Comparison of ENCODE assay signal across 32 cellular contexts in genomic region chr7:108314049-108314448, GRCh38.
DNase-seq lines count a peak whose midpoint lies in the region; ATAC-seq, FAIRE-seq and TF ChIP-seq lines count a peak whose summit lies in the region.
"Had no signal": no experiment of that assay in that cellular context is flagged by ENCODE, and none has a peak within 500 bp of the region (broad histone marks: within the 10 kb centered on the region; RNA-seq: fewer than 3 reads in every experiment).

No MANE protein-coding gene starts in this region.

- BruUV-seq in IMR-90 (replicated peaks; lab: Mats Ljungman, UMichigan) (no TSS peak), K562 (replicated peaks; lab: Mats Ljungman, UMichigan) (no TSS peak)

- no peak overlapping the region for H3K14ac ChIP-seq in IMR-90 (replicated peaks; ENCODE audit: low read depth, low read length)

- H2AK9ac ChIP-seq in IMR-90 (replicated peaks; ENCODE audit: low read depth, low read length, poor library complexity): no peak overlapping the region

- H2BK20ac ChIP-seq in IMR-90 (ENCODE audit: low read depth, low read length): no peak overlapping the region

- FAIRE-seq in A549 (lab: Jason Lieb, UNC) (no peak), K562 (lab: Jason Lieb, UNC) (no peak)
- FAIRE-seq: A204.1, D721Med had no signal

- dilution Hi-C loops in IMR-90 (cut with HindIII; ENCODE audit: low sequenced_read_pairs, unreplicated experiment): no loop called here

- H3K9ac ChIP-seq in IMR-90 (ENCODE audit: low read depth, low read length): no peak overlapping the region
- H3K9ac ChIP-seq in K562 (ENCODE audit: insufficient read depth in 1 of 2, low read depth in 2 of 2, low read length in 2 of 2): no peak overlapping the region
- H3K9ac ChIP-seq: BLaER1; BLaER1 treated with 17β-estradiol and CSF1 and Interleukin-3, amounts not matched to agents 10 nM and 100 nM had no signal

- CTCF ChIA-PET in A549 (lab: Yijun Ruan, JAX): no interaction called here
- CTCF ChIA-PET in IMR-90 (lab: Yijun Ruan, JAX): no interaction called here
- CTCF ChIA-PET in K562 (lab: Yijun Ruan, JAX; ENCODE audit: low intra/inter-chr PET ratio): no interaction called here

- in situ Hi-C loops in IMR-90 (cut with MboI; ENCODE audit: low sequenced_read_pairs): no loop called here
- in situ Hi-C loops in K562 (cut with MboI): no loop called here

- DNase-seq in A549 (ENCODE audit: low read depth in 1 of 2, low spot score in 1 of 2): no peak
- DNase-seq in IMR-90: no peak
- no peak for DNase-seq in K562 (ENCODE audit: extremely low read depth in 1 of 4, low spot score in 3 of 4)
- DNase-seq in stimulated activated CD4-positive, alpha-beta T cell treated with anti-CD3 and anti-CD28 coated beads, Interleukin-2, amount 100 ng/mL, for 48 hours: no peak
- DNase-seq in T1000 (lab: John Stamatoyannopoulos, UW): no peak
- DNase-seq in NCI-H187 (lab: John Stamatoyannopoulos, UW): no peak
- DNase-seq: 8988T; ACHN; AML-193; BE2C; C1 segment of cervical spinal cord; Caco-2; Calu3; CD4-positive, alpha-beta memory T cell; CD4-positive, alpha-beta T cell; CD4-positive, CD25-positive, alpha-beta regulatory T cell; CD8-positive, alpha-beta memory T cell; CD8-positive, alpha-beta T cell; COR-L47; DMS 273 treated with DMSO at 0.1 percent for 48 hours; DMS153; DMS53; DMS79; DMS79 treated with DMSO at 0.1 percent for 48 hours; DND-41; EL had no signal

- H4K8ac ChIP-seq in IMR-90 (ENCODE audit: low read depth in 2 of 2, low read length in 2 of 2): no peak overlapping the region

- H3K9me1 ChIP-seq in IMR-90 (ENCODE audit: insufficient read depth, low read length): no peaks in the 10 kb centered on the region
- H3K9me1 ChIP-seq in K562 (ENCODE audit: control insufficient read depth, insufficient read depth, low read length): no peaks in the 10 kb centered on the region

- no peak overlapping the region for H2BK15ac ChIP-seq in IMR-90 (ENCODE audit: low read depth, low read length)

- no peak overlapping the region for H3K4me2 ChIP-seq in A549
- H3K4me2 ChIP-seq in IMR-90 (ENCODE audit: low read depth, low read length): no peak overlapping the region
- H3K4me2 ChIP-seq in K562 (ENCODE audit: insufficient read depth, low read length): no peak overlapping the region
- H3K4me2 ChIP-seq: BLaER1 had no signal

- H4K5ac ChIP-seq in IMR-90 (ENCODE audit: low read depth, low read length): no peak overlapping the region

- H3K9me3 ChIP-seq in A549 (no peaks in the 10 kb centered on the region), IMR-90 (ENCODE audit: control insufficient read depth, insufficient read depth, low read length) (no peaks in the 10 kb centered on the region), K562 (replicated peaks; ENCODE audit: control insufficient read depth, insufficient read depth, low read depth, low read length) (no peaks in the 10 kb centered on the region)
- H3K9me3 ChIP-seq: BE2C, BLaER1, Caco-2 had no signal

- H3K27me3 ChIP-seq in IMR-90 (ENCODE audit: control insufficient read depth, insufficient read depth, low read length): no peaks in the 10 kb centered on the region
- H3K27me3 ChIP-seq in K562 (ENCODE audit: control insufficient read depth in 2 of 2, insufficient read depth in 2 of 2, low read length in 2 of 2): no peaks in the 10 kb centered on the region
- H3K27me3 ChIP-seq: BE2C; BLaER1; BLaER1 treated with 17β-estradiol and CSF1 and Interleukin-3, amounts not matched to agents 10 nM and 100 nM had no signal

- H3K56ac ChIP-seq in IMR-90 (ENCODE audit: extremely low read depth, insufficient read depth, low read length): no peak overlapping the region

- POLR2A ChIA-PET in A549 (lab: Yijun Ruan, JAX) (no interaction called here), IMR-90 (lab: Charles Lee; ENCODE audit: unreplicated experiment) (no interaction called here), K562 (lab: Yijun Ruan, JAX) (no interaction called here)

- H3K79me2 ChIP-seq in K562 (ENCODE audit: control insufficient read depth, insufficient read depth, low read length): no peaks in the 10 kb centered on the region

- H4K20me1 ChIP-seq in IMR-90 (ENCODE audit: insufficient read depth, low read length) (no peaks in the 10 kb centered on the region), K562 (replicated peaks; ENCODE audit: control insufficient read depth, insufficient read depth, low read length) (no peaks in the 10 kb centered on the region)
- H4K20me1 ChIP-seq: BLaER1; BLaER1 treated with 17β-estradiol and CSF1 and Interleukin-3, amounts not matched to agents 10 nM and 100 nM had no signal

- 92% methylated on average over 2 of the region's 2 CpGs for WGBS in A549 (ENCODE audit: missing lambda C conversion rate)
- WGBS in IMR-90 (ENCODE audit: extremely low coverage in 2 of 2, insufficient read length in 1 of 2), 2 experiments: no CpG with 5 or more reads among the region's 2 CpGs
- 6% methylated on average over 2 of the region's 2 CpGs for WGBS in K562 (ENCODE audit: insufficient coverage, low coverage, missing lambda C conversion rate)

- TF ChIP-seq RAD21 in A549 (conservative IDR thresholded peaks at IDR 0.05 in 1 of 2, IDR thresholded peaks at IDR 0.05 in 1 of 2): no peak
- TF ChIP-seq RAD21 in IMR-90 (IDR thresholded peaks at IDR 0.05; ENCODE audit: low read length): no peak
- TF ChIP-seq RAD21 in K562 (CRISPR knock-in tag; conservative IDR thresholded peaks at IDR 0.05 in 1 of 2, IDR thresholded peaks at IDR 0.05 in 1 of 2): no peak

- H2AK5ac ChIP-seq in IMR-90 (ENCODE audit: low read depth, low read length): no peak overlapping the region

- no peak overlapping the region for H3K4me3 ChIP-seq in A549
- H3K4me3 ChIP-seq in IMR-90 (ENCODE audit: insufficient read depth, low read depth, low read length): no peak overlapping the region
- H3K4me3 ChIP-seq in K562: no peak overlapping the region
- H3K4me3 ChIP-seq: BLaER1; BLaER1 treated with 17β-estradiol and CSF1 and Interleukin-3, amounts not matched to agents 10 nM and 100 nM had no signal

- H3K18ac ChIP-seq in IMR-90 (ENCODE audit: low read depth, low read length): no peak overlapping the region

- TF ChIP-seq CTCF in A549 (IDR thresholded peaks at IDR 0.05): no peak
- TF ChIP-seq CTCF in IMR-90 (conservative IDR thresholded peaks at IDR 0.05; ENCODE audit: low read depth, low read length): no peak
- no peak for TF ChIP-seq CTCF in K562 (IDR thresholded peaks at IDR 0.05 in 2 of 3, conservative IDR thresholded peaks at IDR 0.05 in 1 of 3; ENCODE audit: insufficient read depth in 2 of 3, low read depth in 1 of 3, low read length in 3 of 3)

- no peak overlapping the region for H4K91ac ChIP-seq in IMR-90 (ENCODE audit: insufficient read depth, low read depth, low read length)

- H3K23ac ChIP-seq in IMR-90 (ENCODE audit: low read depth, low read length): no peak overlapping the region

- TF ChIP-seq POLR2A in A549 (IDR thresholded peaks at IDR 0.05; ENCODE audit: low read length) (no peak), IMR-90 (IDR thresholded peaks at IDR 0.05; ENCODE audit: low read depth, low read length) (no peak), K562 (conservative IDR thresholded peaks at IDR 0.05) (no peak)

- no peak overlapping the region for H2BK120ac ChIP-seq in IMR-90 (ENCODE audit: low read depth, low read length)

- H2BK5ac ChIP-seq in IMR-90 (ENCODE audit: low read depth, low read length, poor library complexity, severe bottlenecking): no peak overlapping the region

- no peak for ATAC-seq in A549
- ATAC-seq in IMR-90 (ENCODE audit: low read depth): no peak
- no peak for ATAC-seq in K562
- ATAC-seq: CD8-positive, alpha-beta T cell had no signal

- H3K79me1 ChIP-seq in IMR-90 (ENCODE audit: low read depth in 1 of 2, low read length in 2 of 2): no peaks in the 10 kb centered on the region

- H3K36me3 ChIP-seq in IMR-90 (ENCODE audit: control insufficient read depth, insufficient read depth, low read length) (no peaks in the 10 kb centered on the region), K562 (ENCODE audit: control insufficient read depth, insufficient read depth, low read length) (no peaks in the 10 kb centered on the region)
- H3K36me3 ChIP-seq: BLaER1; BLaER1 treated with 17β-estradiol and CSF1 and Interleukin-3, amounts not matched to agents 10 nM and 100 nM had no signal

- H3K27ac ChIP-seq in A549 (no peak overlapping the region), IMR-90 (ENCODE audit: insufficient read depth, low read length) (no peak overlapping the region), K562 (ENCODE audit: extremely low read depth, low read depth, low read length) (no peak overlapping the region)
- H3K27ac ChIP-seq: 22Rv1; BLaER1; BLaER1 treated with 17β-estradiol and CSF1 and Interleukin-3, amounts not matched to agents 10 nM and 100 nM; C4-2B had no signal

- H3K4me1 ChIP-seq in A549 (peaks cover 39% of the 10 kb centered on the region), IMR-90 (ENCODE audit: control insufficient read depth, insufficient read depth, low read length) (no peaks in the 10 kb centered on the region), K562 (replicated peaks in 1 of 2; ENCODE audit: control insufficient read depth in 2 of 2, insufficient read depth in 2 of 2, low read length in 2 of 2) (no peaks in the 10 kb centered on the region)
- H3K4me1 ChIP-seq: BLaER1, Caco-2 had no signal

- no peak overlapping the region for H3K4ac ChIP-seq in IMR-90 (ENCODE audit: low read depth, low read length)

- intact Hi-C loops in IMR-90 (cut with micrococcal nuclease): no loop called here
- intact Hi-C loops in K562 (cut with micrococcal nuclease): no loop called here

- TF ChIP-seq EP300 in A549 (IDR thresholded peaks at IDR 0.05) (no peak), K562 (IDR thresholded peaks at IDR 0.05; ENCODE audit: low read length) (no peak)

- H2AFZ ChIP-seq in IMR-90 (replicated peaks; ENCODE audit: low read length, poor library complexity): no peak overlapping the region
- no peak overlapping the region for H2AFZ ChIP-seq in K562 (ENCODE audit: low read depth, low read length)

TF ChIP-seq in A549, 52 proteins besides CTCF, POLR2A, EP300 and RAD21:
- TF ChIP-seq MAFK (IDR thresholded peaks at IDR 0.05; ENCODE audit: partially characterized antibody) (peak; percentile 57), NPAS2 (CRISPR knock-in tag; IDR thresholded peaks at IDR 0.05; ENCODE audit: borderline replicate concordance) (no peak)

TF ChIP-seq in K562, 482 proteins besides CTCF, POLR2A, EP300 and RAD21:
- TF ChIP-seq MAFG (tag; conservative IDR thresholded peaks at IDR 0.05) (0 out of 2 replicates have a peak, but pooled peaks have one; percentile 7), ZNF589 (CRISPR knock-in tag; IDR thresholded peaks at IDR 0.05; ENCODE audit: low read depth) (no peak), C11orf30 (IDR thresholded peaks at IDR 0.05; ENCODE audit: low read depth) (0 out of 2 replicates have a peak, but pooled peaks have one; percentile 22), CXXC5 (CRISPR knock-in tag; IDR thresholded peaks at IDR 0.05) (no peak), ZNF316 (IDR thresholded peaks at IDR 0.05) (peak; percentile 67)
TF ChIP-seq in K562: peak in this region for 3.

Comparison
In these comparisons a context has a peak if more than half of its experiments do, and no peak if none do; other contexts are left out.
1. Of the 35 proteins assayed by ChIP-seq in both K562 and A549: peak only in K562: none; only in A549: MAFK; in both: none; in neither: 34.